In the genomic region with DNA sequence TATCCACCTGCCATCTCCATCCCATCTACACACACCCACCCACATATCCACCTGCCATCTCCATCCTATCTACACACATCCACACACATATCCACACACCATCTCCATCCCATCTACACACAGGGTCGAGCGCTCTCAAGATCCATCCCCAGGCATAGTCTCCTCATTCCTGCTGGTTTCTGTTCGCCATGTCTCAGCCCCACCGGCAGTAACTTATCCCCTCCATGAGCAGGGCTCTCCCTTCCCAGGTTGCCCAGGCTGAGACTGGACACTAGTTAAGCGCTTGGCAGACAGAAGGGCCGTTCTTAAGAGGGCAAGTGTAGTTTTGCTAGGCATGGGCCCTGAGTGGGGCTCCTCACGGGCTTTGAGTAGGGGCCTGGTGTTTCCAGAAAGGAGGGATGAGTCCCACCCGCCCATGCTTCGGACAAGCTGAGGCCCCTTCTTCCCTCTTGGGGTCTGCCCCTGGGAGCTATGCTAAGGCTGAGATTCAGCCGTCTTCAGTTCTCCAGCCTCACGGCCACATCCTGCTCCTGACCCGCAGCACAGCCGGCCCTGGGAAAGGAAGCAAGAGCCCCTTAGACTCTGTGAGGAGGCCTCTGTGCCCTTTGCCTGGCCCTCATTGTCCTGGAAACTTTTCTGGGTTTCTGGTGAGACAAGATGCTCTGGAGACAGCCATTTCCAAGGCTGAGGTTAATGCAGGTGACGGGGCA, we compare ENCODE assay signal across 26 cellular contexts. TPM values are rescaled to one million over a fixed set of nuclear protein-coding genes. Genes with fewer than 3 reads are reported as not detected.
DNase-seq lines count a peak whose midpoint lies in the region; ATAC-seq, FAIRE-seq and TF ChIP-seq lines count a peak whose summit lies in the region.
"Had no signal": no experiment of that assay in that cellular context is flagged by ENCODE, and none has a peak within 500 bp of the region (broad histone marks: within the 10 kb centered on the region; RNA-seq: fewer than 3 reads in every experiment).

No MANE protein-coding gene starts in this region.

- H2AFZ ChIP-seq in trophoblast cell (ENCODE audit: insufficient read depth, low read length, poor library complexity), result no peak overlapping the region
- H2AFZ ChIP-seq: PC-9 had no signal

- H3K4me3 ChIP-seq in A549, result no peak overlapping the region
- H3K4me3 ChIP-seq in kidney (ENCODE audit: low read length in 2 of 2), result no peak overlapping the region
- peak overlapping the region; percentile 1 for H3K4me3 ChIP-seq in trophoblast cell (ENCODE audit: low read depth, low read length)
- H3K4me3 ChIP-seq: BLaER1 treated with 17β-estradiol and CSF1 and Interleukin-3, amounts not matched to agents 10 nM and 100 nM; PC-9 had no signal

- no peaks in the 10 kb centered on the region for H3K79me2 ChIP-seq in trophoblast cell (ENCODE audit: control insufficient read depth, insufficient read depth, low read length, poor library complexity)

- H2BK120ac ChIP-seq in trophoblast cell (ENCODE audit: insufficient read depth, low read length, poor library complexity), result no peak overlapping the region

- no peaks in the 10 kb centered on the region for H3K27me3 ChIP-seq in trophoblast cell (ENCODE audit: insufficient read depth, low read length)
- H3K27me3 ChIP-seq: BLaER1 treated with 17β-estradiol and CSF1 and Interleukin-3, amounts not matched to agents 10 nM and 100 nM had no signal

- H4K8ac ChIP-seq in trophoblast cell (ENCODE audit: low read depth, low read length), result no peak overlapping the region

- no peak overlapping the region for H4K91ac ChIP-seq in trophoblast cell (ENCODE audit: low read depth, low read length)

- peaks cover 2% of the 10 kb centered on the region for H3K9me3 Mint-ChIP-seq in chondrocyte (ENCODE audit: low read depth)

- H2BK5ac ChIP-seq in trophoblast cell (ENCODE audit: low read depth, low read length, poor library complexity), result no peak overlapping the region

- H3K27me3 Mint-ChIP-seq in chondrocyte (ENCODE audit: low read depth), result peaks cover 11% of the 10 kb centered on the region

- H4K12ac ChIP-seq in trophoblast cell (ENCODE audit: low read depth, low read length), result no peak overlapping the region

- no peaks in the 10 kb centered on the region for H3K79me1 ChIP-seq in trophoblast cell (ENCODE audit: low read length)

- no peaks in the 10 kb centered on the region; the same call in 2 of the 3 replicates for H3K9me3 ChIP-seq in A549
- no peaks in the 10 kb centered on the region for H3K9me3 ChIP-seq in kidney (ENCODE audit: control insufficient read depth in 1 of 2, low read length in 2 of 2)
- peaks cover 26% of the 10 kb centered on the region for H3K9me3 ChIP-seq in trophoblast cell (ENCODE audit: insufficient read depth, low read depth, low read length)

- H3K18ac ChIP-seq in trophoblast cell (ENCODE audit: low read length), result no peak overlapping the region

- H3K4me1 ChIP-seq in A549 (no peaks in the 10 kb centered on the region), kidney (ENCODE audit: control insufficient read depth in 1 of 2, insufficient read depth in 1 of 2, low read depth in 1 of 2, low read length in 2 of 2) (no peaks in the 10 kb centered on the region), trophoblast cell (ENCODE audit: control insufficient read depth in 1 of 2, insufficient read depth in 2 of 2, low read length in 2 of 2) (no peaks in the 10 kb centered on the region)
- H3K4me1 ChIP-seq: BLaER1 treated with 17β-estradiol and CSF1 and Interleukin-3, amounts not matched to agents 10 nM and 100 nM had no signal

- no peak for TF ChIP-seq EP300 in A549 (IDR thresholded peaks at IDR 0.05)

- DNase-seq in A549 (ENCODE audit: low read depth in 1 of 2, low spot score in 1 of 2), result no peak
- DNase-seq in chondrocyte (ENCODE audit: low spot score), result peak; percentile 72
- peak; percentile 48 for DNase-seq in kidney
- DNase-seq in trophoblast cell, result no peak
- DNase-seq in GM10266 (ENCODE audit: extremely low spot score), result no peak
- no peak for DNase-seq in cortex of kidney (lab: John Stamatoyannopoulos, UW)
- DNase-seq: AML-193; CD4-positive, alpha-beta T cell; NCI-H1048; NCI-H1694; NCI-H2029 treated with DMSO at 0.1 percent for 48 hours; NCI-H2227 treated with DMSO at 0.1 percent for 48 hours; NCI-H526 treated with DMSO at 0.1 percent for 48 hours; PC-9 had no signal

- H3K4me2 ChIP-seq in A549 (no peak overlapping the region), trophoblast cell (ENCODE audit: low read length) (no peak overlapping the region)
- H3K4me2 ChIP-seq: BLaER1 treated with 17β-estradiol and CSF1 and Interleukin-3, amounts not matched to agents 10 nM and 100 nM; KMS-11; PC-9 had no signal

- POLR2A ChIA-PET in A549 (lab: Yijun Ruan, JAX), result no interaction called here

- H3K27ac Mint-ChIP-seq in chondrocyte (ENCODE audit: unreplicated experiment), result no peak overlapping the region
- H3K27ac Mint-ChIP-seq: CD4-positive, alpha-beta T cell; IgD-negative memory B cell had no signal

- H3K36me3 Mint-ChIP-seq in chondrocyte (ENCODE audit: low read depth), result no peaks in the 10 kb centered on the region

- ATAC-seq in A549 (no peak), HG02763 (IDR thresholded peaks at IDR 0.05; ENCODE audit: unreplicated experiment) (no peak), HG03108 (IDR thresholded peaks at IDR 0.05; ENCODE audit: unreplicated experiment) (no peak)
- ATAC-seq: HCT116, Right ventricle myocardium inferior had no signal

- no peak overlapping the region for H3K14ac ChIP-seq in trophoblast cell (ENCODE audit: low read length)

- 22% methylated on average over 8 of the region's 14 CpGs for WGBS in A549 (ENCODE audit: missing lambda C conversion rate)
- WGBS in trophoblast cell (ENCODE audit: extremely low coverage, insufficient coverage, insufficient read length), result no CpG with 5 or more reads among the region's 14 CpGs

- FAIRE-seq in A549 (lab: Jason Lieb, UNC) (peak; percentile 36), kidney (lab: Jason Lieb, UNC) (no peak)
- FAIRE-seq: A204.1, GM18507 had no signal

- no peak overlapping the region for H3K4ac ChIP-seq in trophoblast cell (ENCODE audit: low read depth, low read length)

- no peak overlapping the region for H3K27ac ChIP-seq in A549
- no peak overlapping the region for H3K27ac ChIP-seq in kidney (ENCODE audit: low read depth in 2 of 2, low read length in 2 of 2)
- H3K27ac ChIP-seq in trophoblast cell (ENCODE audit: low read depth, low read length), result no peak overlapping the region
- H3K27ac ChIP-seq: BLaER1 treated with 17β-estradiol and CSF1 and Interleukin-3, amounts not matched to agents 10 nM and 100 nM; KMS-11; PC-9 had no signal

- TF ChIP-seq RAD21 in A549 (conservative IDR thresholded peaks at IDR 0.05 in 1 of 2, IDR thresholded peaks at IDR 0.05 in 1 of 2), result no peak

- no peaks in the 10 kb centered on the region for H3K4me1 Mint-ChIP-seq in chondrocyte (ENCODE audit: low read depth)

- H3K4me3 Mint-ChIP-seq in chondrocyte (ENCODE audit: unreplicated experiment), result no peak overlapping the region
- H3K4me3 Mint-ChIP-seq: CD4-positive, alpha-beta T cell; IgD-negative memory B cell had no signal

- H2AK5ac ChIP-seq in trophoblast cell (ENCODE audit: low read length), result no peak overlapping the region

- intact Hi-C loops in kidney (cut with DNase I), result no loop called here

- TF ChIP-seq CTCF in A549 (IDR thresholded peaks at IDR 0.05), result no peak
- TF ChIP-seq CTCF in chondrocyte (IDR thresholded peaks at IDR 0.05), result no peak
- no peak for TF ChIP-seq CTCF in kidney (IDR thresholded peaks at IDR 0.05; ENCODE audit: borderline replicate concordance, extremely low read depth, insufficient read depth)
- TF ChIP-seq CTCF in GM10266 (IDR thresholded peaks at IDR 0.05; ENCODE audit: control insufficient read depth, insufficient read depth, low read depth, missing control alignments), result no peak

- no peak for TF ChIP-seq POLR2A in A549 (IDR thresholded peaks at IDR 0.05; ENCODE audit: low read length)

- no peak overlapping the region for H3K23ac ChIP-seq in trophoblast cell (ENCODE audit: low read length)

- H3K36me3 ChIP-seq in kidney (ENCODE audit: control insufficient read depth in 1 of 2, insufficient read depth in 2 of 2, low read length in 2 of 2) (no peaks in the 10 kb centered on the region), trophoblast cell (ENCODE audit: control insufficient read depth in 1 of 2, insufficient read depth in 2 of 2, low read length in 2 of 2) (no peaks in the 10 kb centered on the region)
- H3K36me3 ChIP-seq: BLaER1 treated with 17β-estradiol and CSF1 and Interleukin-3, amounts not matched to agents 10 nM and 100 nM had no signal

- H2BK12ac ChIP-seq in trophoblast cell (ENCODE audit: low read length), result no peak overlapping the region

- H3K9ac ChIP-seq in kidney (ENCODE audit: low read length in 2 of 2) (no peak overlapping the region), trophoblast cell (ENCODE audit: low read length) (no peak overlapping the region)
- H3K9ac ChIP-seq: BLaER1 treated with 17β-estradiol and CSF1 and Interleukin-3, amounts not matched to agents 10 nM and 100 nM; KMS-11 had no signal

- CTCF ChIA-PET in A549 (lab: Yijun Ruan, JAX), result no interaction called here

RNA-seq across cellular contexts. Expression of gene TMEM271, which starts 20.4 kb away (rescaled TPM):
- polyA plus RNA-seq in A549 (2011; rRNA removed), result not detected in 2 replicates
- not detected in 2 replicates for polyA plus RNA-seq in A549 (2012; cell fraction: cytosol; rRNA removed)
- not detected in 2 replicates for polyA plus RNA-seq in A549 (2012; cell fraction: nucleus; rRNA removed)
- polyA plus RNA-seq in A549 (2017; fragmentation: RNase III; extraction: RNeasy Plus Mini Kit Qiagen cat#74134 plus additional on column Dnase treatment), result not detected in 3 replicates
- not detected in 2 replicates for polyA minus RNA-seq in A549 (2011; rRNA and poly(A)+ RNA removed)
- total RNA-seq in chondrocyte, result not detected in 3 replicates
- not detected for total RNA-seq in kidney
- polyA plus RNA-seq in kidney (ENCODE audit: insufficient read depth, low read depth, low replicate concordance), result not detected
- polyA plus RNA-seq in trophoblast cell (2013), result not detected in 2 replicates
- total RNA-seq: CD4-positive, alpha-beta T cell; NCI-H460; PC-9; Right ventricle myocardium inferior; RPMI7951; SK-MEL-5 had no signal
- polyA plus RNA-seq: IgD-negative memory B cell had no signal

RNA-seq across cellular contexts. Expression of gene PIGG, which starts 56.7 kb away (rescaled TPM):
- polyA plus RNA-seq in A549 (2011; rRNA removed) (42.7 and 49.3 TPM in 2 replicates), A549 (2017; fragmentation: RNase III; extraction: RNeasy Plus Mini Kit Qiagen cat#74134 plus additional on column Dnase treatment) (25.6 to 28.2 TPM (median 27.5 TPM) in 3 replicates), kidney (ENCODE audit: insufficient read depth, low read depth, low replicate concordance) (37.8 TPM)
- 18.8 and 20.5 TPM in 2 replicates for polyA plus RNA-seq in A549 (2012; cell fraction: cytosol; rRNA removed)
- 72.1 and 76.4 TPM in 2 replicates for polyA plus RNA-seq in A549 (2012; cell fraction: nucleus; rRNA removed)
- polyA minus RNA-seq in A549 (2011; rRNA and poly(A)+ RNA removed), result 50.5 and 55.4 TPM in 2 replicates
- total RNA-seq in chondrocyte (48.8 to 67.1 TPM (median 55.2 TPM) in 3 replicates), kidney (67.9 TPM)
- polyA plus RNA-seq in trophoblast cell (2013), result 29.4 and 35.1 TPM in 2 replicates

RNA-seq across cellular contexts. Expression of gene ZNF721, which starts 56.8 kb away (rescaled TPM):
- 13.6 and 19.7 TPM in 2 replicates for polyA plus RNA-seq in A549 (2011; rRNA removed)
- 4.7 and 5.1 TPM in 2 replicates for polyA plus RNA-seq in A549 (2012; cell fraction: cytosol; rRNA removed)
- polyA plus RNA-seq in A549 (2012; cell fraction: nucleus; rRNA removed), result 2.3 and 3.5 TPM in 2 replicates
- 19.0 to 19.7 TPM (median 19.5 TPM) in 3 replicates for polyA plus RNA-seq in A549 (2017; fragmentation: RNase III; extraction: RNeasy Plus Mini Kit Qiagen cat#74134 plus additional on column Dnase treatment)
- 10.5 and 11.6 TPM in 2 replicates for polyA minus RNA-seq in A549 (2011; rRNA and poly(A)+ RNA removed)
- 17.2 to 24.6 TPM (median 18.6 TPM) in 3 replicates for total RNA-seq in chondrocyte
- 33.3 TPM for total RNA-seq in kidney
- polyA plus RNA-seq in kidney (ENCODE audit: insufficient read depth, low read depth, low replicate concordance), result 9.2 TPM
- polyA plus RNA-seq in trophoblast cell (2013), result 17.8 and 19.0 TPM in 2 replicates

Comparison
In these comparisons a context has a peak if more than half of its experiments do, and no peak if none do; other contexts are left out.
1. DNase-seq: peak in chondrocyte (single experiment) and kidney (single experiment); none in A549 (0 of 2), trophoblast cell (0 of 2), GM10266 (single experiment) and cortex of kidney (single experiment).